In genomic region chr6:168609026-168609685, GRCh38 we compare ENCODE assay signal across 15 cellular contexts.
"Had no signal": no experiment of that assay in that cellular context is flagged by ENCODE, and none has a peak within 500 bp of the region (broad histone marks: within the 10 kb centered on the region; RNA-seq: fewer than 3 reads in every experiment).

No MANE protein-coding gene starts in this region.

- H3K4me3 Mint-ChIP-seq: activated naive CD4-positive, alpha-beta T cell treated with anti-CD3 and anti-CD28 coated beads for 36 hours; activated naive CD8-positive, alpha-beta T cell treated with anti-CD3 and anti-CD28 coated beads, Interleukin-2, amount 50 U/mL, for 24 hours; activated T-helper 17 cell treated with anti-CD3 and anti-CD28 coated beads, Interleukin-2, amount 50 U/mL, for 72 hours; stimulated activated effector memory CD8-positive, alpha-beta T cell treated with anti-CD3 and anti-CD28 coated beads, Interleukin-12 subunit alpha, Interleukin-12 subunit beta, amount 100 ng/mL, for 72 hours had no signal

- H3K36me3 Mint-ChIP-seq: stimulated activated effector memory CD8-positive, alpha-beta T cell treated with anti-CD3 and anti-CD28 coated beads, Interleukin-12 subunit alpha, Interleukin-12 subunit beta, amount 100 ng/mL, for 72 hours had no signal

- H3K4me3 ChIP-seq: ascending aorta, dorsolateral prefrontal cortex, heart left ventricle, tibial nerve had no signal

- DNase-seq: activated CD4-positive, alpha-beta T cell treated with anti-CD3 and anti-CD28 coated beads, Interleukin-2, amount 50 U/mL, for 4 hours; activated CD4-positive, CD25-positive, alpha-beta regulatory T cell treated with anti-CD3 and anti-CD28 coated beads, Interleukin-2, amount 50 U/mL, for 72 hours; activated naive CD4-positive, alpha-beta T cell treated with anti-CD3 and anti-CD28 coated beads for 36 hours; activated naive CD8-positive, alpha-beta T cell treated with anti-CD3 and anti-CD28 coated beads, Interleukin-2, amount 50 U/mL, for 24 hours; activated T-cell treated with anti-CD3 and anti-CD28 coated beads for 4 hours; dorsolateral prefrontal cortex; foreskin fibroblast; heart left ventricle; midbrain; stimulated activated CD4-positive, alpha-beta T cell treated with anti-CD3 and anti-CD28 coated beads, Interleukin-1b, Interleukin-23, amount 100 ng/mL, for 48 hours; SW 1271 had no signal

- H3K4me1 ChIP-seq: ascending aorta, heart left ventricle, tibial nerve had no signal

- H3K9me3 ChIP-seq: heart left ventricle had no signal

- H3K27me3 ChIP-seq: ascending aorta, tibial nerve had no signal

- H3K27me3 Mint-ChIP-seq: activated T-helper 17 cell treated with anti-CD3 and anti-CD28 coated beads, Interleukin-2, amount 50 U/mL, for 72 hours had no signal

- H3K4me1 Mint-ChIP-seq: activated naive CD8-positive, alpha-beta T cell treated with anti-CD3 and anti-CD28 coated beads, Interleukin-2, amount 50 U/mL, for 24 hours; activated T-helper 17 cell treated with anti-CD3 and anti-CD28 coated beads, Interleukin-2, amount 50 U/mL, for 72 hours; stimulated activated effector memory CD8-positive, alpha-beta T cell treated with anti-CD3 and anti-CD28 coated beads, Interleukin-12 subunit alpha, Interleukin-12 subunit beta, amount 100 ng/mL, for 72 hours had no signal

- H3K27ac Mint-ChIP-seq: activated naive CD4-positive, alpha-beta T cell treated with anti-CD3 and anti-CD28 coated beads for 36 hours; activated naive CD8-positive, alpha-beta T cell treated with anti-CD3 and anti-CD28 coated beads, Interleukin-2, amount 50 U/mL, for 24 hours; activated T-helper 17 cell treated with anti-CD3 and anti-CD28 coated beads, Interleukin-2, amount 50 U/mL, for 72 hours; stimulated activated effector memory CD8-positive, alpha-beta T cell treated with anti-CD3 and anti-CD28 coated beads, Interleukin-12 subunit alpha, Interleukin-12 subunit beta, amount 100 ng/mL, for 72 hours had no signal

- H3K27ac ChIP-seq: ascending aorta, dorsolateral prefrontal cortex, heart left ventricle, tibial nerve had no signal

- H3K9me3 Mint-ChIP-seq: activated naive CD4-positive, alpha-beta T cell treated with anti-CD3 and anti-CD28 coated beads for 36 hours; activated naive CD8-positive, alpha-beta T cell treated with anti-CD3 and anti-CD28 coated beads, Interleukin-2, amount 50 U/mL, for 24 hours; activated T-helper 17 cell treated with anti-CD3 and anti-CD28 coated beads, Interleukin-2, amount 50 U/mL, for 72 hours; stimulated activated effector memory CD8-positive, alpha-beta T cell treated with anti-CD3 and anti-CD28 coated beads, Interleukin-12 subunit alpha, Interleukin-12 subunit beta, amount 100 ng/mL, for 72 hours had no signal
